ENCODE assay signal across 1 cellular context in genomic region chr21:39527664-39528381, GRCh38.
A peak's percentile ranks its signal among the peaks of the same experiment; 100 is the strongest.
TF ChIP-seq lines count a peak whose summit lies in the region.

No MANE protein-coding gene starts in this region.

TF ChIP-seq in HepG2, 621 proteins besides CTCF, POLR2A, EP300 and RAD21 (continued from another document and continues in another):
- TF ChIP-seq, protein P1, sequence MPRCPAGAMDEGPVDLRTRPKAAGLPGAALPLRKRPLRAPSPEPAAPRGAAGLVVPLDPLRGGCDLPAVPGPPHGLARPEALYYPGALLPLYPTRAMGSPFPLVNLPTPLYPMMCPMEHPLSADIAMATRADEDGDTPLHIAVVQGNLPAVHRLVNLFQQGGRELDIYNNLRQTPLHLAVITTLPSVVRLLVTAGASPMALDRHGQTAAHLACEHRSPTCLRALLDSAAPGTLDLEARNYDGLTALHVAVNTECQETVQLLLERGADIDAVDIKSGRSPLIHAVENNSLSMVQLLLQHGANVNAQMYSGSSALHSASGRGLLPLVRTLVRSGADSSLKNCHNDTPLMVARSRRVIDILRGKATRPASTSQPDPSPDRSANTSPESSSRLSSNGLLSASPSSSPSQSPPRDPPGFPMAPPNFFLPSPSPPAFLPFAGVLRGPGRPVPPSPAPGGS (CRISPR knock-in tag; IDR thresholded peaks at IDR 0.05), result no peak
- TF ChIP-seq ZNF292 (CRISPR knock-in tag; IDR thresholded peaks at IDR 0.05; ENCODE audit: borderline replicate concordance, low read depth) (peak; percentile 24; the same call in 1 of the 2 replicates), ZBTB42 (CRISPR knock-in tag; IDR thresholded peaks at IDR 0.05) (no peak), ZNF367 (CRISPR knock-in tag; IDR thresholded peaks at IDR 0.05; ENCODE audit: borderline replicate concordance) (no peak), SOX6 (IDR thresholded peaks at IDR 0.05) (no peak), SOX6 (CRISPR knock-in tag; IDR thresholded peaks at IDR 0.05) (peak; percentile 55; the same call in 1 of the 2 replicates), MIXL1 (CRISPR knock-in tag; IDR thresholded peaks at IDR 0.05) (no peak), NR3C1 (CRISPR knock-in tag; IDR thresholded peaks at IDR 0.05) (no peak), ZNF333 (CRISPR knock-in tag; IDR thresholded peaks at IDR 0.05; ENCODE audit: borderline replicate concordance) (no peak), PAXIP1 (CRISPR knock-in tag; conservative IDR thresholded peaks at IDR 0.05) (peak; percentile 67), RELA (CRISPR knock-in tag; IDR thresholded peaks at IDR 0.05) (no peak), MED1 (CRISPR knock-in tag; IDR thresholded peaks at IDR 0.05) (0 out of 2 replicates have a peak, but pooled peaks have one; percentile 9), ZNF644 (CRISPR knock-in tag; IDR thresholded peaks at IDR 0.05; ENCODE audit: low read depth) (no peak), TRIM24 (CRISPR knock-in tag; IDR thresholded peaks at IDR 0.05) (no peak), ZNF547 (CRISPR knock-in tag; IDR thresholded peaks at IDR 0.05) (no peak), ZNF660 (CRISPR knock-in tag; IDR thresholded peaks at IDR 0.05; ENCODE audit: borderline replicate concordance, low read depth) (no peak), THYN1 (CRISPR knock-in tag; IDR thresholded peaks at IDR 0.05; ENCODE audit: borderline replicate concordance, low read depth) (no peak), KDM4B (CRISPR knock-in tag; IDR thresholded peaks at IDR 0.05) (no peak), ZNF501 (CRISPR knock-in tag; IDR thresholded peaks at IDR 0.05) (no peak), ZNF776 (CRISPR knock-in tag; IDR thresholded peaks at IDR 0.05) (no peak), ZBTB7A (CRISPR knock-in tag; IDR thresholded peaks at IDR 0.05) (no peak), ZNF24 (IDR thresholded peaks at IDR 0.05) (no peak), SMAD1 (CRISPR knock-in tag; IDR thresholded peaks at IDR 0.05; ENCODE audit: borderline replicate concordance, low read depth) (no peak), HNF4A (CRISPR knock-in tag; IDR thresholded peaks at IDR 0.05) (peak; percentile 45; the same call in 1 of the 2 replicates), IRX3 (CRISPR knock-in tag; IDR thresholded peaks at IDR 0.05; ENCODE audit: borderline replicate concordance, low read depth) (no peak), ZFP82 (CRISPR knock-in tag; IDR thresholded peaks at IDR 0.05; ENCODE audit: borderline replicate concordance) (no peak), ZNF331 (CRISPR knock-in tag; IDR thresholded peaks at IDR 0.05) (0 out of 2 replicates have a peak, but pooled peaks have one; percentile 22), ZNF558 (CRISPR knock-in tag; IDR thresholded peaks at IDR 0.05; ENCODE audit: borderline replicate concordance) (no peak), ZKSCAN1 (IDR thresholded peaks at IDR 0.05; ENCODE audit: low read length) (no peak), HNF1B (CRISPR knock-in tag; IDR thresholded peaks at IDR 0.05) (no peak), ARNT2 (CRISPR knock-in tag; IDR thresholded peaks at IDR 0.05; ENCODE audit: low read depth) (no peak), FOXP4 (CRISPR knock-in tag; IDR thresholded peaks at IDR 0.05) (peak; percentile 51), ZNF335 (CRISPR knock-in tag; IDR thresholded peaks at IDR 0.05) (no peak), PREB (CRISPR knock-in tag; IDR thresholded peaks at IDR 0.05) (no peak), GATAD1 (CRISPR knock-in tag; IDR thresholded peaks at IDR 0.05) (no peak), CENPX (CRISPR knock-in tag; IDR thresholded peaks at IDR 0.05) (no peak), KLF9 (CRISPR knock-in tag; IDR thresholded peaks at IDR 0.05; ENCODE audit: low read depth) (no peak), SP4 (CRISPR knock-in tag; IDR thresholded peaks at IDR 0.05) (no peak), IKZF5 (CRISPR knock-in tag; IDR thresholded peaks at IDR 0.05) (no peak), ETS1 (CRISPR knock-in tag; IDR thresholded peaks at IDR 0.05) (no peak), AKAP8 (CRISPR knock-in tag; IDR thresholded peaks at IDR 0.05) (no peak), ARID5B (CRISPR knock-in tag; IDR thresholded peaks at IDR 0.05) (0 out of 2 replicates have a peak, but pooled peaks have one; percentile 14), SIN3A (IDR thresholded peaks at IDR 0.05; ENCODE audit: borderline replicate concordance, low read depth, low read length) (no peak), ZNF446 (CRISPR knock-in tag; IDR thresholded peaks at IDR 0.05) (no peak), PAX8 (CRISPR knock-in tag; IDR thresholded peaks at IDR 0.05; ENCODE audit: borderline replicate concordance) (no peak), ZNF790 (CRISPR knock-in tag; IDR thresholded peaks at IDR 0.05; ENCODE audit: borderline replicate concordance) (no peak), ZSCAN12 (CRISPR knock-in tag; IDR thresholded peaks at IDR 0.05) (no peak)
- TF ChIP-seq, protein P2, sequence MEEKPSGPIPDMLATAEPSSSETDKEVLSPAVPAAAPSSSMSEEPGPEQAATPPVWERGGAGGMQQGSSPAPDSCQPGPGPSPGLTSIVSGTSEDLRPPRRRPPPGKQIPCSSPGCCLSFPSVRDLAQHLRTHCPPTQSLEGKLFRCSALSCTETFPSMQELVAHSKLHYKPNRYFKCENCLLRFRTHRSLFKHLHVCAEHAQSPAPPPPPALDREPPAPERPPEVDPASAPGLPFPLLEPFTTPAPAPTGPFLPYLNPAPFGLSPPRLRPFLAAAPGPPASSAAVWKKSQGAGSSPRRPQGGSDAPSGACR (CRISPR knock-in tag; IDR thresholded peaks at IDR 0.05), result no peak
- TF ChIP-seq, protein P3, sequence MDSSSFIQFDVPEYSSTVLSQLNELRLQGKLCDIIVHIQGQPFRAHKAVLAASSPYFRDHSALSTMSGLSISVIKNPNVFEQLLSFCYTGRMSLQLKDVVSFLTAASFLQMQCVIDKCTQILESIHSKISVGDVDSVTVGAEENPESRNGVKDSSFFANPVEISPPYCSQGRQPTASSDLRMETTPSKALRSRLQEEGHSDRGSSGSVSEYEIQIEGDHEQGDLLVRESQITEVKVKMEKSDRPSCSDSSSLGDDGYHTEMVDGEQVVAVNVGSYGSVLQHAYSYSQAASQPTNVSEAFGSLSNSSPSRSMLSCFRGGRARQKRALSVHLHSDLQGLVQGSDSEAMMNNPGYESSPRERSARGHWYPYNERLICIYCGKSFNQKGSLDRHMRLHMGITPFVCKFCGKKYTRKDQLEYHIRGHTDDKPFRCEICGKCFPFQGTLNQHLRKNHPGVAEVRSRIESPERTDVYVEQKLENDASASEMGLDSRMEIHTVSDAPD (CRISPR knock-in tag; IDR thresholded peaks at IDR 0.05), result no peak
- TF ChIP-seq, protein P4, sequence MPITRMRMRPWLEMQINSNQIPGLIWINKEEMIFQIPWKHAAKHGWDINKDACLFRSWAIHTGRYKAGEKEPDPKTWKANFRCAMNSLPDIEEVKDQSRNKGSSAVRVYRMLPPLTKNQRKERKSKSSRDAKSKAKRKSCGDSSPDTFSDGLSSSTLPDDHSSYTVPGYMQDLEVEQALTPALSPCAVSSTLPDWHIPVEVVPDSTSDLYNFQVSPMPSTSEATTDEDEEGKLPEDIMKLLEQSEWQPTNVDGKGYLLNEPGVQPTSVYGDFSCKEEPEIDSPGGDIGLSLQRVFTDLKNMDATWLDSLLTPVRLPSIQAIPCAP (CRISPR knock-in tag; IDR thresholded peaks at IDR 0.05; ENCODE audit: low read depth), result no peak
